1 cellular context compared by ENCODE assay signal in genomic region chr1:17765444-17766411, GRCh38.
A peak's percentile ranks its signal among the peaks of the same experiment; 100 is the strongest.
TF ChIP-seq lines count a peak whose summit lies in the region.

No MANE protein-coding gene starts in this region.

TF ChIP-seq in HEK293, 187 proteins besides CTCF, POLR2A, EP300 and RAD21 (continued from another document):
- TF ChIP-seq, protein P1, sequence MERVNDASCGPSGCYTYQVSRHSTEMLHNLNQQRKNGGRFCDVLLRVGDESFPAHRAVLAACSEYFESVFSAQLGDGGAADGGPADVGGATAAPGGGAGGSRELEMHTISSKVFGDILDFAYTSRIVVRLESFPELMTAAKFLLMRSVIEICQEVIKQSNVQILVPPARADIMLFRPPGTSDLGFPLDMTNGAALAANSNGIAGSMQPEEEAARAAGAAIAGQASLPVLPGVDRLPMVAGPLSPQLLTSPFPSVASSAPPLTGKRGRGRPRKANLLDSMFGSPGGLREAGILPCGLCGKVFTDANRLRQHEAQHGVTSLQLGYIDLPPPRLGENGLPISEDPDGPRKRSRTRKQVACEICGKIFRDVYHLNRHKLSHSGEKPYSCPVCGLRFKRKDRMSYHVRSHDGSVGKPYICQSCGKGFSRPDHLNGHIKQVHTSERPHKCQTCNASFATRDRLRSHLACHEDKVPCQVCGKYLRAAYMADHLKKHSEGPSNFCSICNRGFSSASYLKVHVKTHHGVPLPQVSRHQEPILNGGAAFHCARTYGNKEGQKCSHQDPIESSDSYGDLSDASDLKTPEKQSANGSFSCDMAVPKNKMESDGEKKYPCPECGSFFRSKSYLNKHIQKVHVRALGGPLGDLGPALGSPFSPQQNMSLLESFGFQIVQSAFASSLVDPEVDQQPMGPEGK (tag by site-specific recombination; IDR thresholded peaks at IDR 0.05) = 0 out of 2 replicates have a peak, but pooled peaks have one; percentile 35
- TF ChIP-seq ZNF660 (tag by site-specific recombination; IDR thresholded peaks at IDR 0.05) (0 out of 2 replicates have a peak, but pooled peaks have one; percentile 37), KLF7 (tag by site-specific recombination; IDR thresholded peaks at IDR 0.05; ENCODE audit: borderline replicate concordance) (no peak), ZBTB17 (tag by site-specific recombination; IDR thresholded peaks at IDR 0.05) (0 out of 2 replicates have a peak, but pooled peaks have one; percentile 40), FEZF1 (tag by site-specific recombination; IDR thresholded peaks at IDR 0.05) (peak; percentile 21; the same call in 1 of the 2 replicates), GLIS1 (tag by site-specific recombination; IDR thresholded peaks at IDR 0.05) (peak; percentile 96), ATF2 (tag by site-specific recombination; IDR thresholded peaks at IDR 0.05; ENCODE audit: low read depth) (peak; percentile 91), ZNF169 (tag by site-specific recombination; IDR thresholded peaks at IDR 0.05) (no peak), ZNF24 (tag by site-specific recombination; IDR thresholded peaks at IDR 0.05) (peak; percentile 90), ZBTB21 (tag by site-specific recombination; IDR thresholded peaks at IDR 0.05) (peak; percentile 79), ZNF549 (tag by site-specific recombination; IDR thresholded peaks at IDR 0.05) (no peak), ZFP69B (tag by site-specific recombination; IDR thresholded peaks at IDR 0.05) (peak; percentile 82; the same call in 1 of the 2 replicates), ZEB2 (tag by site-specific recombination; IDR thresholded peaks at IDR 0.05) (peak; percentile 59), KLF17 (tag by site-specific recombination; IDR thresholded peaks at IDR 0.05) (peak; percentile 75), ZFP3 (tag by site-specific recombination; IDR thresholded peaks at IDR 0.05; ENCODE audit: low read depth) (no peak), RBAK (tag by site-specific recombination; IDR thresholded peaks at IDR 0.05) (no peak), ZNF174 (tag by site-specific recombination; IDR thresholded peaks at IDR 0.05) (no peak), GLIS2 (tag by site-specific recombination; IDR thresholded peaks at IDR 0.05) (peak; percentile 70), SP7 (tag by site-specific recombination; IDR thresholded peaks at IDR 0.05) (0 out of 2 replicates have a peak, but pooled peaks have one; percentile 68)
- TF ChIP-seq, protein P2, sequence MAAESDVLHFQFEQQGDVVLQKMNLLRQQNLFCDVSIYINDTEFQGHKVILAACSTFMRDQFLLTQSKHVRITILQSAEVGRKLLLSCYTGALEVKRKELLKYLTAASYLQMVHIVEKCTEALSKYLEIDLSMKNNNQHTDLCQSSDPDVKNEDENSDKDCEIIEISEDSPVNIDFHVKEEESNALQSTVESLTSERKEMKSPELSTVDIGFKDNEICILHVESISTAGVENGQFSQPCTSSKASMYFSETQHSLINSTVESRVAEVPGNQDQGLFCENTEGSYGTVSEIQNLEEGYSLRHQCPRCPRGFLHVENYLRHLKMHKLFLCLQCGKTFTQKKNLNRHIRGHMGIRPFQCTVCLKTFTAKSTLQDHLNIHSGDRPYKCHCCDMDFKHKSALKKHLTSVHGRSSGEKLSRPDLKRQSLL (tag by site-specific recombination; IDR thresholded peaks at IDR 0.05) = 0 out of 2 replicates have a peak, but pooled peaks have one; percentile 41
- TF ChIP-seq, protein P3, sequence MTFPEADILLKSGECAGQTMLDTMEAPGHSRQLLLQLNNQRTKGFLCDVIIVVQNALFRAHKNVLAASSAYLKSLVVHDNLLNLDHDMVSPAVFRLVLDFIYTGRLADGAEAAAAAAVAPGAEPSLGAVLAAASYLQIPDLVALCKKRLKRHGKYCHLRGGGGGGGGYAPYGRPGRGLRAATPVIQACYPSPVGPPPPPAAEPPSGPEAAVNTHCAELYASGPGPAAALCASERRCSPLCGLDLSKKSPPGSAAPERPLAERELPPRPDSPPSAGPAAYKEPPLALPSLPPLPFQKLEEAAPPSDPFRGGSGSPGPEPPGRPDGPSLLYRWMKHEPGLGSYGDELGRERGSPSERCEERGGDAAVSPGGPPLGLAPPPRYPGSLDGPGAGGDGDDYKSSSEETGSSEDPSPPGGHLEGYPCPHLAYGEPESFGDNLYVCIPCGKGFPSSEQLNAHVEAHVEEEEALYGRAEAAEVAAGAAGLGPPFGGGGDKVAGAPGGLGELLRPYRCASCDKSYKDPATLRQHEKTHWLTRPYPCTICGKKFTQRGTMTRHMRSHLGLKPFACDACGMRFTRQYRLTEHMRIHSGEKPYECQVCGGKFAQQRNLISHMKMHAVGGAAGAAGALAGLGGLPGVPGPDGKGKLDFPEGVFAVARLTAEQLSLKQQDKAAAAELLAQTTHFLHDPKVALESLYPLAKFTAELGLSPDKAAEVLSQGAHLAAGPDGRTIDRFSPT (tag by site-specific recombination; IDR thresholded peaks at IDR 0.05) = peak; percentile 81
TF ChIP-seq in HEK293: peak in this region for 21.
